Comparison of ENCODE assay signal across 13 cellular contexts in the genomic region with DNA sequence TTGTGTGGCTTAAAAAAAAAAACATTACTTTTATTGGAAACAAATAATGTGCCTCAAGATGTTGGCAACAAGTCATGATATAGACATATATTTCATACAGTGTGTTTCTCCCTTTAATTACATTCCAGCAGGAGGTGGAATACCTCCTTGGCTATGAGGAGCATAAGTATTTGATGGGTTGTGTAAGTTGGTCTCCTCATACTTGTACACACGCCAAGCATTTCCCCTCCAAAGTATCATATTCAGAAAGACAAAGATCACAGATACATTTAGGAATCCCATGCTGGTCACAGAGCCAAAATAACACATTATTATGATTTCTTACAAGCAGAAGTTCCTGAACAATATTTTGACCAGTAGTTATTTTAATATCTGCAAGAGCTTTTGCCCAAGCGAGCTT. TPM values are rescaled to one million over a fixed set of nuclear protein-coding genes. Genes with fewer than 3 reads are reported as not detected.
A peak's percentile ranks its signal among the peaks of the same experiment; 100 is the strongest.
DNase-seq lines count a peak whose midpoint lies in the region; ATAC-seq and TF ChIP-seq lines count a peak whose summit lies in the region.
"Had no signal": no experiment of that assay in that cellular context is flagged by ENCODE, and none has a peak within 500 bp of the region (broad histone marks: within the 10 kb centered on the region; RNA-seq: fewer than 3 reads in every experiment).

No MANE protein-coding gene starts in this region.

- H3K79me2 ChIP-seq in ACC112 (ENCODE audit: control insufficient read depth, insufficient read depth, low read length, unreplicated experiment) (peaks cover 4% of the 10 kb centered on the region), GM23248 (ENCODE audit: insufficient read depth) (no peaks in the 10 kb centered on the region)

- H3K9me3 ChIP-seq in GM23248 (ENCODE audit: low read depth), result no peaks in the 10 kb centered on the region
- no peaks in the 10 kb centered on the region for H3K9me3 ChIP-seq in muscle layer of duodenum (ENCODE audit: control insufficient read depth in 1 of 2, low read length in 2 of 2)
- no peaks in the 10 kb centered on the region for H3K9me3 ChIP-seq in testis
- H3K9me3 ChIP-seq: BE2C had no signal

- H3K36me3 ChIP-seq in ACC112 (ENCODE audit: insufficient read depth, low read length) (no peaks in the 10 kb centered on the region), GM23248 (ENCODE audit: low read depth) (no peaks in the 10 kb centered on the region), muscle layer of duodenum (ENCODE audit: control insufficient read depth in 1 of 2, insufficient read depth in 2 of 2, low read length in 2 of 2) (no peaks in the 10 kb centered on the region), testis (ENCODE audit: low read depth, missing control alignments) (no peaks in the 10 kb centered on the region)
- H3K36me3 ChIP-seq: BE2C had no signal

- DNase-seq in GM23248 (no peak), cardiac fibroblast (ENCODE audit: low read depth in 2 of 2) (peak; percentile 46 to 64), substantia nigra (lab: John Stamatoyannopoulos, UW) (no peak), testis (no peak)
- DNase-seq: BE2C; NCI-H1092; NCI-H345; stimulated activated CD4-positive, alpha-beta T cell treated with anti-CD3 and anti-CD28 coated beads, Interleukin-1b, Interleukin-23, amount 100 ng/mL, for 48 hours had no signal

- H3K4me2 ChIP-seq in GM23248 (ENCODE audit: unreplicated experiment), result no peak overlapping the region

- ATAC-seq in GM21526 (IDR thresholded peaks at IDR 0.05; ENCODE audit: low FRiP score, unreplicated experiment) (no peak), HG03457 (IDR thresholded peaks at IDR 0.05; ENCODE audit: unreplicated experiment) (no peak)
- ATAC-seq: activated CD4-positive, CD25-positive, alpha-beta regulatory T cell treated with anti-CD3 and anti-CD28 coated beads, Interleukin-2, amount 50 U/mL, for 24 hours had no signal

- in situ Hi-C loops in GM23248 (cut with MboI), result no loop called here

- H3K27ac ChIP-seq in ACC112 (ENCODE audit: low read depth, low read length) (peak overlapping the region; percentile 18; the same call in 1 of the 2 replicates), GM23248 (0 out of 2 replicates have a peak overlapping the region, but pooled peaks have one; percentile 3), muscle layer of duodenum (ENCODE audit: low read length) (peak overlapping the region; percentile 27), substantia nigra (ENCODE audit: low read depth, low read length, poor library complexity, severe bottlenecking) (no peak overlapping the region), testis (no peak overlapping the region)

- H3K27me3 ChIP-seq in ACC112 (ENCODE audit: insufficient read depth, low read length) (no peaks in the 10 kb centered on the region), GM23248 (replicated peaks; ENCODE audit: insufficient read depth) (no peaks in the 10 kb centered on the region), muscle layer of duodenum (ENCODE audit: low read depth, low read length) (no peaks in the 10 kb centered on the region), testis (no peaks in the 10 kb centered on the region)
- H3K27me3 ChIP-seq: BE2C had no signal

- intact Hi-C loops in testis (cut with DNase I; ENCODE audit: low total_unique reads), result loop anchor here (10.0 kb wide), 1 partner anchor 243 kb away; no protein-coding TSS in a partner anchor

- peaks cover 22% of the 10 kb centered on the region for H3F3A ChIP-seq in GM23248 (ENCODE audit: insufficient read depth)

- no peak overlapping the region for H3K9ac ChIP-seq in GM23248

- TF ChIP-seq POLR2A in testis (IDR thresholded peaks at IDR 0.05), result no peak

- no peak overlapping the region for H3K4me3 ChIP-seq in ACC112 (ENCODE audit: low read depth, low read length)
- H3K4me3 ChIP-seq in GM23248, result no peak overlapping the region
- H3K4me3 ChIP-seq in cardiac fibroblast (replicated peaks in 1 of 2; ENCODE audit: low read depth in 2 of 2, low read length in 2 of 2), result no peak overlapping the region
- H3K4me3 ChIP-seq in muscle layer of duodenum (ENCODE audit: low read depth in 1 of 2, low read length in 2 of 2), result no peak overlapping the region
- H3K4me3 ChIP-seq in testis, result no peak overlapping the region

- TF ChIP-seq CTCF in cardiac fibroblast (IDR thresholded peaks at IDR 0.05; ENCODE audit: low read depth, low read length) (no peak), testis (IDR thresholded peaks at IDR 0.05) (no peak)

- H2AFZ ChIP-seq in ACC112 (ENCODE audit: low read length, unreplicated experiment) (no peak overlapping the region), GM23248 (no peak overlapping the region)

- 53 to 63% methylated on average over 2 of the region's 2 CpGs for WGBS in GM23248 (ENCODE audit: low coverage in 1 of 2, low lambda C conversion rate in 2 of 2, missing lambda C conversion rate in 2 of 2), 2 experiments
- 89 to 92% methylated on average over 2 of the region's 2 CpGs for WGBS in testis, 2 donors

- H4K20me1 ChIP-seq in GM23248 (ENCODE audit: insufficient read depth), result no peaks in the 10 kb centered on the region

- H3K4me1 ChIP-seq in ACC112 (ENCODE audit: control insufficient read depth, insufficient read depth, low read length, unreplicated experiment), result peaks cover 15% of the 10 kb centered on the region
- H3K4me1 ChIP-seq in GM23248 (ENCODE audit: insufficient read depth), result 0 out of 2 replicates have a peak, but pooled peaks cover 3% of the 10 kb centered on the region
- H3K4me1 ChIP-seq in muscle layer of duodenum (ENCODE audit: control insufficient read depth in 1 of 2, insufficient read depth in 2 of 2, low read length in 2 of 2), result peaks cover 4 to 6% of the 10 kb centered on the region in 2 donors
- peaks cover 8% of the 10 kb centered on the region for H3K4me1 ChIP-seq in testis
- H3K4me1 ChIP-seq: BE2C had no signal

- H3K9me2 ChIP-seq in GM23248 (ENCODE audit: insufficient read depth), result no peaks in the 10 kb centered on the region

RNA-seq across cellular contexts. Expression of a gene that starts 57.8 kb away (rescaled TPM):
- total RNA-seq in GM23248 (2014; rRNA removed; shearing (Covaris generic)), result 127 and 155 TPM in 2 replicates
- polyA plus RNA-seq in GM23248 (2016; fragmentation: Nextera tagmentation; extraction: Ambion mirVana) (116 and 135 TPM in 2 replicates), testis (ENCODE audit: insufficient read depth, low read depth, low replicate concordance) (126 TPM)
- 100 to 1,000 TPM; 160 to 189 TPM for total RNA-seq in testis

Comparison
In these comparisons a context has a peak if more than half of its experiments do, and no peak if none do; other contexts are left out.
1. H3K27ac ChIP-seq: peak in ACC112 (single experiment), GM23248 (single experiment) and muscle layer of duodenum (single experiment); none in substantia nigra (single experiment) and testis (0 of 2).
2. DNase-seq: peak in cardiac fibroblast (2 of 2); none in GM23248 (single experiment), substantia nigra (0 of 49) and testis (single experiment).